ENCODE assay signal across 1 cellular context in the genomic region with DNA sequence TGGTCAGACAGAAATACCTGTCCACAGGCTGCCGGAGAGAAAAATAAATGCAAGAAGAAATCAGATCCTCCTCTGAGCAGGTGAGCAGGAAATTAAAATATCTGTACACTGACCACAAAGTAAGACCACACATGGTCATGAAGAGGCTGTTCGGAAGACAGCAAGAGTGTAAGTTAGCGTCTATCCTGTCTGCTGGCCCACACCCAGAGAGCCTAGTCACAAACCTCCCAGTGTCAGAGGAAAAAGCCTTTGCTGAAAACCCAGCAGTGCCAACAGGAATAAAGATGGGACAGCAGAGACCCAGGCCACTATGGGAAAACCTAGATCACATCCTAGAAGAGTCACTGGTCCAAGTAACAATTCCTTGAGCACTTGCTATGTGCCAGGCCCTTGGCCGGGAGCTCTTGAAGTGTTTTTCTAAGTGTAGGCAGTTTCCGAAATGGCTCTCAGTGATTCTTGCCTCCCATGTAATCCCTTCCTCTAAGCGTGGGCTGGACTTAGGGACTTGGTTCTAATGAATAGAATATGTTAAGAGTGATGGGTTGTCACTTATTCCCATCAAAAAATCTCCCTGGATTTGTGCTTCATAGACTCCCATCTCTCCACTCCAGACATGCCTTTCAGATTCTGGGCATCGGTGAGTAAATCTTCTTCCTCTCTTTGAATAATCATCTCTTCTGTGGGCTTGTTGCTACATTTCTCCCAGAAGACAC.
TF ChIP-seq lines count a peak whose summit lies in the region.

No MANE protein-coding gene starts in this region.

TF ChIP-seq in IMR-90, 13 proteins besides CTCF, POLR2A, EP300 and RAD21:
- no peak for TF ChIP-seq MXI1 (IDR thresholded peaks at IDR 0.05; ENCODE audit: borderline replicate concordance, low read depth, low read length)
- TF ChIP-seq MAZ (IDR thresholded peaks at IDR 0.05; ENCODE audit: borderline replicate concordance, low read depth, low read length) = no peak
- no peak for TF ChIP-seq FOS (IDR thresholded peaks at IDR 0.05; ENCODE audit: low read depth, low read length)
- no peak for TF ChIP-seq CEBPB (IDR thresholded peaks at IDR 0.05; ENCODE audit: low read depth, low read length)
- TF ChIP-seq RCOR1 (IDR thresholded peaks at IDR 0.05; ENCODE audit: insufficient replicate concordance, low read length) = no peak
- TF ChIP-seq RFX5 (IDR thresholded peaks at IDR 0.05; ENCODE audit: low read depth, low read length) = no peak
- TF ChIP-seq MAFK (IDR thresholded peaks at IDR 0.05; ENCODE audit: low read depth, low read length) = no peak
- TF ChIP-seq BHLHE40 (IDR thresholded peaks at IDR 0.05; ENCODE audit: low read depth, low read length) = no peak
- no peak for TF ChIP-seq NFE2L2 (IDR thresholded peaks at IDR 0.05; ENCODE audit: low read depth, low read length)
- TF ChIP-seq USF2 (IDR thresholded peaks at IDR 0.05; ENCODE audit: low read depth, low read length) = no peak
- TF ChIP-seq SMC3 (IDR thresholded peaks at IDR 0.05; ENCODE audit: low read depth, low read length) = no peak
- TF ChIP-seq CHD1 (IDR thresholded peaks at IDR 0.05; ENCODE audit: low read depth, low read length) = no peak
- TF ChIP-seq, protein P1, sequence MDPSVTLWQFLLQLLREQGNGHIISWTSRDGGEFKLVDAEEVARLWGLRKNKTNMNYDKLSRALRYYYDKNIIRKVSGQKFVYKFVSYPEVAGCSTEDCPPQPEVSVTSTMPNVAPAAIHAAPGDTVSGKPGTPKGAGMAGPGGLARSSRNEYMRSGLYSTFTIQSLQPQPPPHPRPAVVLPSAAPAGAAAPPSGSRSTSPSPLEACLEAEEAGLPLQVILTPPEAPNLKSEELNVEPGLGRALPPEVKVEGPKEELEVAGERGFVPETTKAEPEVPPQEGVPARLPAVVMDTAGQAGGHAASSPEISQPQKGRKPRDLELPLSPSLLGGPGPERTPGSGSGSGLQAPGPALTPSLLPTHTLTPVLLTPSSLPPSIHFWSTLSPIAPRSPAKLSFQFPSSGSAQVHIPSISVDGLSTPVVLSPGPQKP (IDR thresholded peaks at IDR 0.05; ENCODE audit: borderline replicate concordance, low read depth, low read length) = no peak
